19 cellular contexts compared by ENCODE assay signal in genomic region chr12:53971686-53972085, GRCh38. TPM values are rescaled to one million over a fixed set of nuclear protein-coding genes. Genes with fewer than 3 reads are reported as not detected.
DNase-seq lines count a peak whose midpoint lies in the region; FAIRE-seq and TF ChIP-seq lines count a peak whose summit lies in the region.
"Had no signal": no experiment of that assay in that cellular context is flagged by ENCODE, and none has a peak within 500 bp of the region (broad histone marks: within the 10 kb centered on the region; RNA-seq: fewer than 3 reads in every experiment).

No MANE protein-coding gene starts in this region.

- H2BK20ac ChIP-seq in H1 (ENCODE audit: low read length) = no peak overlapping the region

- H2BK5ac ChIP-seq in H1 (ENCODE audit: low read depth, low read length) = no peak overlapping the region

- no peak overlapping the region for H3K14ac ChIP-seq in H1 (ENCODE audit: insufficient read length)

- H3K27me3 ChIP-seq in BJ (ENCODE audit: control insufficient read depth, insufficient read depth, low read length) = no peaks in the 10 kb centered on the region; the same call in none of the 2 replicates
- peaks cover 100% of the 10 kb centered on the region in 4 experiments for H3K27me3 ChIP-seq in H1 (replicated peaks in 1 of 4; ENCODE audit: control insufficient read depth in 3 of 4, extremely low read depth in 1 of 4, insufficient read depth in 3 of 4, low read length in 3 of 4)
- H3K27me3 ChIP-seq in skeletal muscle satellite cell (ENCODE audit: control insufficient read depth, insufficient read depth, low read length) = no peaks in the 10 kb centered on the region

- CTCF ChIA-PET in AG04449 (lab: Yijun Ruan, JAX) = interaction anchor here (0.7 to 2.8 kb wide), 12 partner anchors 9 to 243 kb away, joined by 3 to 11 read pairs (median 4); partner anchors contain the start of gene HOXC10
- CTCF ChIA-PET in BJ (lab: Yijun Ruan, JAX) = interaction anchor here (0.7 to 1.4 kb wide), 2 partner anchors 14 to 277 kb away, joined by 3 read pairs; partner anchors contain the start of gene HOXC10
- CTCF ChIA-PET in H1 (lab: Charles Lee; ENCODE audit: partially characterized antibody) = interaction anchor here (1.0 to 2.8 kb wide), 9 partner anchors 13 to 230 kb away, joined by 3 to 13 read pairs (median 4); partner anchors contain the start of genes HOXC10 and HOXC5

- no peak overlapping the region for H2AK5ac ChIP-seq in H1 (ENCODE audit: low read depth, low read length)

- H3K9me3 ChIP-seq in H1 (ENCODE audit: insufficient read depth in 2 of 2, low read depth in 1 of 2, low read length in 1 of 2) (0 out of 4 replicates have a peak, but pooled peaks cover 0 to 2% of the 10 kb centered on the region in 2 experiments), skeletal muscle satellite cell (replicated peaks; ENCODE audit: low read length) (no peaks in the 10 kb centered on the region)
- H3K9me3 ChIP-seq: A549, Caco-2 had no signal

- H3K18ac ChIP-seq in H1 (ENCODE audit: extremely low read depth, low read length) = no peak overlapping the region

- H3K4me1 ChIP-seq in H1 (replicated peaks in 1 of 4; ENCODE audit: control insufficient read depth in 3 of 4, insufficient read depth in 4 of 4, low read length in 3 of 4) = peaks cover 0 to 11% (median 4%) of the 10 kb centered on the region in 4 experiments; a peak in 5 of 7 replicates
- peaks cover 45% of the 10 kb centered on the region for H3K4me1 ChIP-seq in skeletal muscle satellite cell (ENCODE audit: control insufficient read depth, insufficient read depth, low read length)
- H3K4me1 ChIP-seq: BLaER1 had no signal

- H3K36me3 ChIP-seq in BJ (ENCODE audit: control insufficient read depth, insufficient read depth, low read length) (no peaks in the 10 kb centered on the region), H1 (ENCODE audit: control insufficient read depth in 2 of 4, insufficient read depth in 4 of 4, low read length in 3 of 4) (peaks cover 0 to 3% (median 0%) of the 10 kb centered on the region in 4 experiments; a peak in 2 of 8 replicates), skeletal muscle satellite cell (ENCODE audit: insufficient read depth, low read length) (peaks cover 10% of the 10 kb centered on the region)
- H3K36me3 ChIP-seq: BLaER1 had no signal

- no peaks in the 10 kb centered on the region for H3K79me2 ChIP-seq in H1 (ENCODE audit: control insufficient read depth in 1 of 2, insufficient read depth in 2 of 2, low read length in 2 of 2)

- H3K27ac ChIP-seq in H1 (ENCODE audit: low read depth, low read length) = no peak overlapping the region
- H3K27ac ChIP-seq: A549, BLaER1 had no signal

- no peak overlapping the region for H4K5ac ChIP-seq in H1 (ENCODE audit: insufficient read length, low read depth, low read length)

- no peak for TF ChIP-seq RAD21 in H1 (IDR thresholded peaks at IDR 0.05 in 1 of 2, conservative IDR thresholded peaks at IDR 0.05 in 1 of 2; ENCODE audit: low read depth in 2 of 2, low read length in 2 of 2)

- H2BK12ac ChIP-seq in H1 (ENCODE audit: low read depth, low read length) = no peak overlapping the region

- H2AFZ ChIP-seq in H1 (ENCODE audit: low read length) = no peak overlapping the region

- H4K91ac ChIP-seq in H1 (replicated peaks; ENCODE audit: insufficient read length, low read length) = no peak overlapping the region

- H3K4ac ChIP-seq in H1 (replicated peaks; ENCODE audit: insufficient read length, low read depth, low read length) = no peak overlapping the region

- TF ChIP-seq POLR2A in H1 (IDR thresholded peaks at IDR 0.05; ENCODE audit: control extremely low read depth in 1 of 2, low read depth in 2 of 2, low read length in 2 of 2) = no peak

- H4K8ac ChIP-seq in H1 (ENCODE audit: extremely low read depth, insufficient read depth, low read length) = no peak overlapping the region

- peaks cover 1% of the 10 kb centered on the region; the same call in 1 of the 2 replicates for H3K23me2 ChIP-seq in H1 (ENCODE audit: low read depth, low read length)

- WGBS in H1 (ENCODE audit: extremely low coverage in 1 of 2, insufficient coverage in 1 of 2, insufficient read length in 1 of 2, insufficient replicate concordance in 2 of 2, low coverage in 1 of 2, low lambda C conversion rate in 2 of 2, missing lambda C conversion rate in 1 of 2), 2 experiments = 54% methylated on average over 2 of the region's 2 CpGs; no CpG with 5 or more reads in 1 of the 2 experiments

- no peak overlapping the region for H3K23ac ChIP-seq in H1 (ENCODE audit: insufficient read length)

- H4K20me1 ChIP-seq in H1 (replicated peaks in 1 of 2; ENCODE audit: control insufficient read depth in 1 of 2, insufficient read depth in 2 of 2, low read length in 2 of 2) = peaks cover 19 to 33% of the 10 kb centered on the region in 2 experiments

- no peaks in the 10 kb centered on the region for H3K79me1 ChIP-seq in H1 (ENCODE audit: low read depth, low read length)

- TF ChIP-seq CTCF in AG04449 (IDR thresholded peaks at IDR 0.05; ENCODE audit: insufficient read depth, low read length, missing control alignments) = no peak
- TF ChIP-seq CTCF in BJ (IDR thresholded peaks at IDR 0.05; ENCODE audit: insufficient read depth, low read depth, low read length) = no peak
- TF ChIP-seq CTCF in H1 (IDR thresholded peaks at IDR 0.05; ENCODE audit: control extremely low read depth in 1 of 3, insufficient read depth in 1 of 3, low read depth in 1 of 3, low read length in 3 of 3) = no peak

- POLR2A ChIA-PET in AG04449 (lab: Yijun Ruan, JAX) (interaction anchor here (0.9 to 1.0 kb wide), 2 partner anchors 10 to 46 kb away, joined by 4 read pairs; no protein-coding TSS in a partner anchor), BJ (lab: Charles Lee) (no interaction called here), H1 (lab: Charles Lee; ENCODE audit: partially characterized antibody) (no interaction called here)

- H3K4me3 ChIP-seq in AG04449 (ENCODE audit: low read depth, low read length) (peak overlapping the region; percentile 76; the same call in 1 of the 2 replicates), BJ (ENCODE audit: low read depth, low read length) (peak overlapping the region; percentile 64; the same call in 1 of the 2 replicates), H1 (ENCODE audit: extremely low read depth in 1 of 4, insufficient read depth in 2 of 4, low read depth in 3 of 4, low read length in 4 of 4) (no peak overlapping the region), skeletal muscle satellite cell (ENCODE audit: low read length) (peak overlapping the region; percentile 94)
- H3K4me3 ChIP-seq: A549, BLaER1 had no signal

- H3K4me2 ChIP-seq in H1 (ENCODE audit: insufficient read depth in 1 of 2, low read depth in 2 of 2, low read length in 2 of 2) = no peak overlapping the region
- peak overlapping the region; percentile 99 for H3K4me2 ChIP-seq in skeletal muscle satellite cell (ENCODE audit: low read length)
- H3K4me2 ChIP-seq: A549, BLaER1 had no signal

- H3K56ac ChIP-seq in H1 (replicated peaks; ENCODE audit: insufficient read length, low read depth, low read length) = no peak overlapping the region

- DNase-seq in AG04449 (ENCODE audit: low read depth, low spot score) (no peak), BJ (ENCODE audit: low read depth) (no peak), H1 (ENCODE audit: low read depth in 1 of 2, low spot score in 2 of 2) (no peak), hypothalamus (lab: John Stamatoyannopoulos, UW) (no peak), midbrain (lab: John Stamatoyannopoulos, UW) (no peak)
- DNase-seq in activated CD4-positive, CD25-positive, alpha-beta regulatory T cell treated with anti-CD3 and anti-CD28 coated beads, Interleukin-2, amount 50 U/mL, for 72 hours = no peak
- DNase-seq: Caco-2; CD8-positive, alpha-beta memory T cell; DND-41; GDM1; GOT3; HCEC 1CT; HFFc6 had no signal

- H3K9ac ChIP-seq in H1 (replicated peaks in 1 of 4; ENCODE audit: extremely low read depth in 1 of 4, low read depth in 3 of 4, low read length in 3 of 4) = no peak overlapping the region
- H3K9ac ChIP-seq in skeletal muscle satellite cell (ENCODE audit: low read depth, low read length) = peak overlapping the region; percentile 95
- H3K9ac ChIP-seq: BLaER1 had no signal

- no peak overlapping the region for H2BK120ac ChIP-seq in H1 (replicated peaks; ENCODE audit: low read depth, low read length)

- FAIRE-seq in H1 (lab: Jason Lieb, UNC) = no peak
- FAIRE-seq: A549, GM12892, HepG2, HTR-8/SVneo had no signal

- H2BK15ac ChIP-seq in H1 (ENCODE audit: low read length) = no peak overlapping the region

- no peak for TF ChIP-seq EP300 in H1 (IDR thresholded peaks at IDR 0.05; ENCODE audit: borderline replicate concordance in 1 of 2, low read depth in 2 of 2, low read length in 2 of 2)

RNA-seq across cellular contexts. Expression of gene HOXC11, which starts 1.2 kb away (rescaled TPM):
- polyA plus RNA-seq in BJ (2011; rRNA removed) (3.2 and 4.9 TPM in 2 replicates), H1 (2011; rRNA removed) (not detected in 2 replicates)
- polyA minus RNA-seq in BJ (2011; rRNA and poly(A)+ RNA removed) = 2.7 and 2.9 TPM in 2 replicates
- not detected in 2 replicates for total RNA-seq in H1 (2021; fragmentation: NEBNext Ultra II Directional; extraction: Animal tissue kit (Norgen Biotek cat#: 25700))
- not detected for polyA plus RNA-seq in H1 (2011; cell fraction: cytosol; rRNA removed)
- polyA plus RNA-seq in H1 (2011; cell fraction: nucleus; rRNA removed) = not detected
- polyA plus RNA-seq in H1 (2012, experiment 1 of 2) = not detected in 4 replicates
- polyA plus RNA-seq in H1 (2012, experiment 2 of 2) = not detected
- polyA plus RNA-seq in H1 (2013, experiment 1 of 2) = not detected
- polyA plus RNA-seq in H1 (2013, experiment 2 of 2) = not detected
- polyA minus RNA-seq in H1 (2011; rRNA and poly(A)+ RNA removed) = not detected in 2 replicates
- 0.88 TPM for polyA minus RNA-seq in H1 (2011; cell fraction: cytosol; rRNA and poly(A)+ RNA removed)
- 0.40 TPM for polyA minus RNA-seq in H1 (2011; cell fraction: nucleus; rRNA and poly(A)+ RNA removed)
- under 0.01 and 0.22 TPM in 2 replicates for total RNA-seq in skeletal muscle satellite cell (2012; rRNA removed)
- total RNA-seq: CD8-positive, alpha-beta memory T cell; HepG2 had no signal
- polyA plus RNA-seq: CD8-positive, alpha-beta memory T cell; HepG2 had no signal

RNA-seq across cellular contexts. Expression of gene HOTAIR, which starts 3.1 kb away (rescaled TPM):
- 11.4 and 18.9 TPM in 2 replicates for polyA plus RNA-seq in BJ (2011; rRNA removed)
- 1.2 and 1.5 TPM in 2 replicates for polyA minus RNA-seq in BJ (2011; rRNA and poly(A)+ RNA removed)
- total RNA-seq in H1 (2021; fragmentation: NEBNext Ultra II Directional; extraction: Animal tissue kit (Norgen Biotek cat#: 25700)) = not detected in 2 replicates
- polyA plus RNA-seq in H1 (2011; rRNA removed) = not detected in 2 replicates
- polyA plus RNA-seq in H1 (2011; cell fraction: cytosol; rRNA removed) = not detected
- polyA plus RNA-seq in H1 (2011; cell fraction: nucleus; rRNA removed) = not detected
- polyA plus RNA-seq in H1 (2012, experiment 1 of 2) = not detected in 4 replicates
- polyA plus RNA-seq in H1 (2012, experiment 2 of 2) = not detected
- not detected for polyA plus RNA-seq in H1 (2013, experiment 1 of 2)
- polyA plus RNA-seq in H1 (2013, experiment 2 of 2) = not detected
- not detected in 2 replicates for polyA minus RNA-seq in H1 (2011; rRNA and poly(A)+ RNA removed)
- polyA minus RNA-seq in H1 (2011; cell fraction: cytosol; rRNA and poly(A)+ RNA removed) = not detected
- not detected for polyA minus RNA-seq in H1 (2011; cell fraction: nucleus; rRNA and poly(A)+ RNA removed)
- 0.22 and 0.25 TPM in 2 replicates for total RNA-seq in skeletal muscle satellite cell (2012; rRNA removed)
- total RNA-seq: CD8-positive, alpha-beta memory T cell; HepG2 had no signal
- polyA plus RNA-seq: CD8-positive, alpha-beta memory T cell; HepG2 had no signal

RNA-seq across cellular contexts. Expression of gene HOXC10, which starts 13.3 kb away (rescaled TPM):
- polyA plus RNA-seq in BJ (2011; rRNA removed) (13.9 and 14.9 TPM in 2 replicates), H1 (2011; rRNA removed) (not detected in 2 replicates)
- 5.2 and 10.6 TPM in 2 replicates for polyA minus RNA-seq in BJ (2011; rRNA and poly(A)+ RNA removed)
- total RNA-seq in H1 (2021; fragmentation: NEBNext Ultra II Directional; extraction: Animal tissue kit (Norgen Biotek cat#: 25700)) = not detected in 2 replicates
- polyA plus RNA-seq in H1 (2011; cell fraction: cytosol; rRNA removed) = not detected
- not detected for polyA plus RNA-seq in H1 (2011; cell fraction: nucleus; rRNA removed)
- not detected in 4 replicates for polyA plus RNA-seq in H1 (2012, experiment 1 of 2)
- 0.20 TPM for polyA plus RNA-seq in H1 (2012, experiment 2 of 2)
- not detected for polyA plus RNA-seq in H1 (2013, experiment 1 of 2)
- not detected for polyA plus RNA-seq in H1 (2013, experiment 2 of 2)
- polyA minus RNA-seq in H1 (2011; rRNA and poly(A)+ RNA removed) = not detected in 2 replicates
- polyA minus RNA-seq in H1 (2011; cell fraction: cytosol; rRNA and poly(A)+ RNA removed) = not detected
- polyA minus RNA-seq in H1 (2011; cell fraction: nucleus; rRNA and poly(A)+ RNA removed) = not detected
- total RNA-seq in skeletal muscle satellite cell (2012; rRNA removed) = 1.8 and 3.7 TPM in 2 replicates
- total RNA-seq: CD8-positive, alpha-beta memory T cell; HepG2 had no signal
- polyA plus RNA-seq: CD8-positive, alpha-beta memory T cell; HepG2 had no signal

RNA-seq across cellular contexts. Expression of gene HOXC12, which starts 17.0 kb away (rescaled TPM):
- polyA plus RNA-seq in BJ (2011; rRNA removed) (0.05 and 0.06 TPM in 2 replicates), H1 (2011; rRNA removed) (not detected in 2 replicates)
- 0.09 and 0.10 TPM in 2 replicates for polyA minus RNA-seq in BJ (2011; rRNA and poly(A)+ RNA removed)
- total RNA-seq in H1 (2021; fragmentation: NEBNext Ultra II Directional; extraction: Animal tissue kit (Norgen Biotek cat#: 25700)) = not detected in 2 replicates
- polyA plus RNA-seq in H1 (2011; cell fraction: cytosol; rRNA removed) = not detected
- polyA plus RNA-seq in H1 (2011; cell fraction: nucleus; rRNA removed) = not detected
- not detected in 4 replicates for polyA plus RNA-seq in H1 (2012, experiment 1 of 2)
- not detected for polyA plus RNA-seq in H1 (2012, experiment 2 of 2)
- not detected for polyA plus RNA-seq in H1 (2013, experiment 1 of 2)
- polyA plus RNA-seq in H1 (2013, experiment 2 of 2) = not detected
- polyA minus RNA-seq in H1 (2011; rRNA and poly(A)+ RNA removed) = not detected in 2 replicates
- polyA minus RNA-seq in H1 (2011; cell fraction: cytosol; rRNA and poly(A)+ RNA removed) = not detected
- not detected for polyA minus RNA-seq in H1 (2011; cell fraction: nucleus; rRNA and poly(A)+ RNA removed)
- total RNA-seq in skeletal muscle satellite cell (2012; rRNA removed) = not detected in 2 replicates
- total RNA-seq: CD8-positive, alpha-beta memory T cell; HepG2; HFFc6 had no signal
- polyA plus RNA-seq: A549; CD8-positive, alpha-beta memory T cell; HepG2 had no signal

RNA-seq across cellular contexts. Expression of gene HOXC9, which starts 28.3 kb away (rescaled TPM):
- 1.2 and 1.8 TPM in 2 replicates for polyA plus RNA-seq in BJ (2011; rRNA removed)
- polyA minus RNA-seq in BJ (2011; rRNA and poly(A)+ RNA removed) = 0.19 and 0.41 TPM in 2 replicates
- total RNA-seq in H1 (2021; fragmentation: NEBNext Ultra II Directional; extraction: Animal tissue kit (Norgen Biotek cat#: 25700)) = not detected in 2 replicates
- polyA plus RNA-seq in H1 (2011; rRNA removed) = not detected in 2 replicates
- not detected for polyA plus RNA-seq in H1 (2011; cell fraction: cytosol; rRNA removed)
- polyA plus RNA-seq in H1 (2011; cell fraction: nucleus; rRNA removed) = not detected
- polyA plus RNA-seq in H1 (2012, experiment 1 of 2) = not detected in 4 replicates
- polyA plus RNA-seq in H1 (2012, experiment 2 of 2) = not detected
- polyA plus RNA-seq in H1 (2013, experiment 1 of 2) = not detected
- not detected for polyA plus RNA-seq in H1 (2013, experiment 2 of 2)
- not detected in 2 replicates for polyA minus RNA-seq in H1 (2011; rRNA and poly(A)+ RNA removed)
- polyA minus RNA-seq in H1 (2011; cell fraction: cytosol; rRNA and poly(A)+ RNA removed) = not detected
- not detected for polyA minus RNA-seq in H1 (2011; cell fraction: nucleus; rRNA and poly(A)+ RNA removed)
- total RNA-seq in skeletal muscle satellite cell (2012; rRNA removed) = 4.1 and 7.6 TPM in 2 replicates
- total RNA-seq: CD8-positive, alpha-beta memory T cell had no signal
- polyA plus RNA-seq: CD8-positive, alpha-beta memory T cell had no signal

Comparison
In these comparisons a context has a peak if more than half of its experiments do, and no peak if none do; other contexts are left out.
1. H3K4me3 ChIP-seq: peak in AG04449 (single experiment), BJ (single experiment) and skeletal muscle satellite cell (single experiment); none in H1 (0 of 4).
2. RNA of gene HOTAIR, which starts 3.1 kb away (polyA plus RNA-seq): 11.4 to 18.9 TPM in BJ; not detected in H1; every median in the first group is over 10 times any median in the second.
3. RNA of gene HOXC10, which starts 13.3 kb away (polyA plus RNA-seq): 13.9 to 14.9 TPM in BJ; 0.20 TPM in H1; every median in the first group is over 10 times any median in the second.